11 cellular contexts compared by ENCODE assay signal in genomic region chr14:28765169-28765906, GRCh38. TPM values are rescaled to one million over a fixed set of nuclear protein-coding genes. Genes with fewer than 3 reads are reported as not detected.
DNase-seq lines count a peak whose midpoint lies in the region; ATAC-seq, FAIRE-seq and TF ChIP-seq lines count a peak whose summit lies in the region.
"Had no signal": no experiment of that assay in that cellular context is flagged by ENCODE, and none has a peak within 500 bp of the region (broad histone marks: within the 10 kb centered on the region; RNA-seq: fewer than 3 reads in every experiment).

No MANE protein-coding gene starts in this region.

- no peaks in the 10 kb centered on the region for H3K27me3 ChIP-seq in MG63
- H3K27me3 ChIP-seq in Peyer's patch, result peaks cover 0 to 36% of the 10 kb centered on the region in 2 donors

- H3K36me3 ChIP-seq in MG63 (no peaks in the 10 kb centered on the region), Peyer's patch (no peaks in the 10 kb centered on the region)

- H3K4me1 ChIP-seq in Peyer's patch, result peaks cover 0 to 17% (median 0%) of the 10 kb centered on the region in 4 donors

- no peak for FAIRE-seq in urothelium cell line (lab: Jason Lieb, UNC)
- FAIRE-seq: A204.1 had no signal

- H3K9me3 ChIP-seq in MG63 (no peaks in the 10 kb centered on the region), Peyer's patch (peaks cover 0 to 6% (median 2%) of the 10 kb centered on the region in 4 donors)

- no peak for TF ChIP-seq POLR2A in Peyer's patch (IDR thresholded peaks at IDR 0.05)

- DNase-seq in NCI-H1092 (lab: John Stamatoyannopoulos, UW) (peak; percentile 62), NCI-H1092 treated with DMSO at 0.1 percent for 48 hours (lab: John Stamatoyannopoulos, UW) (no peak), MG63 (no peak), fibroblast of pulmonary artery (ENCODE audit: low read depth) (no peak), retina (peak; percentile 89), urothelium cell line (ENCODE audit: low spot score) (no peak), Peyer's patch (no peak)

- no peak overlapping the region for H3K27ac ChIP-seq in Peyer's patch

- H3K4me3 ChIP-seq in MG63 (peak overlapping the region; percentile 41), fibroblast of pulmonary artery (replicated peaks; ENCODE audit: low read depth, low read length) (peak overlapping the region; percentile 41), Peyer's patch (peak overlapping the region in 2 of 4 donors; percentile 13 to 32)

- no peak for TF ChIP-seq CTCF in fibroblast of pulmonary artery (IDR thresholded peaks at IDR 0.05; ENCODE audit: low read length, missing control alignments)
- TF ChIP-seq CTCF in Peyer's patch (IDR thresholded peaks at IDR 0.05), result no peak

- no peak for ATAC-seq in GM19351 (IDR thresholded peaks at IDR 0.05; ENCODE audit: unreplicated experiment)

RNA-seq across cellular contexts. Expression of gene FOXG1, which starts 1.2 kb away (rescaled TPM):
- total RNA-seq in MG63 (2014; rRNA removed; shearing (Covaris generic); ENCODE audit: low replicate concordance), result 0.03 and 0.67 TPM in 2 replicates
- not detected for total RNA-seq in Peyer's patch
- total RNA-seq: lung microvascular endothelial cell; T-helper 1 cell treated with Interleukin-12 subunit alpha and Interleukin-12 subunit beta and Interleukin-4 antibody, amounts not matched to agents 30 ng/mL and 1 ng/mL, for 36 hours had no signal

Comparison
In these comparisons a context has a peak if more than half of its experiments do, and no peak if none do; other contexts are left out.
1. DNase-seq: peak in NCI-H1092 (single experiment) and retina (single experiment); none in NCI-H1092 treated with DMSO at 0.1 percent for 48 hours (single experiment), MG63 (single experiment), fibroblast of pulmonary artery (single experiment), urothelium cell line (single experiment) and Peyer's patch (0 of 3).